In genomic region chr13:100887729-100888151, GRCh38 we compare ENCODE assay signal across 11 cellular contexts.
DNase-seq lines count a peak whose midpoint lies in the region; ATAC-seq, FAIRE-seq and TF ChIP-seq lines count a peak whose summit lies in the region.
"Had no signal": no experiment of that assay in that cellular context is flagged by ENCODE, and none has a peak within 500 bp of the region (broad histone marks: within the 10 kb centered on the region; RNA-seq: fewer than 3 reads in every experiment).

No MANE protein-coding gene starts in this region.

- H3K4me3 ChIP-seq in fibroblast of lung (replicated peaks in 1 of 4; ENCODE audit: control extremely low read depth in 1 of 4, insufficient read depth in 1 of 4, low read depth in 3 of 4, low read length in 4 of 4) (no peak overlapping the region), pancreas (no peak overlapping the region), mucosa of descending colon (no peak overlapping the region)

- WGBS in pancreas, 2 donors = 61 to 71% methylated on average over 1 of the region's 1 CpG

- DNase-seq in GM04504 (ENCODE audit: low read depth) (peak; percentile 51), RWPE1 (ENCODE audit: low spot score) (peak; percentile 2), fibroblast of lung (ENCODE audit: low read depth in 2 of 2) (peak; percentile 46 to 79), pancreas (no peak), NCI-H2196 (lab: John Stamatoyannopoulos, UW; ENCODE audit: unreplicated experiment) (no peak), NCI-H1694 (lab: John Stamatoyannopoulos, UW) (no peak), mucosa of descending colon (no peak)
- DNase-seq: GF-D8, NCI-H526 treated with DMSO at 0.1 percent for 48 hours, T-helper 1 cell had no signal

- H3K79me2 ChIP-seq in fibroblast of lung (ENCODE audit: control insufficient read depth, insufficient read depth, low read length) = no peaks in the 10 kb centered on the region

- H3K27ac ChIP-seq in RWPE1 (no peak overlapping the region), fibroblast of lung (ENCODE audit: insufficient read depth, low read length) (no peak overlapping the region), pancreas (no peak overlapping the region)

- H3K27me3 ChIP-seq in fibroblast of lung (ENCODE audit: control insufficient read depth, insufficient read depth, low read length) = no peaks in the 10 kb centered on the region
- no peaks in the 10 kb centered on the region for H3K27me3 ChIP-seq in pancreas

- intact Hi-C loops in pancreas (cut with DNase I) = no loop called here
- intact Hi-C loops in mucosa of descending colon (cut with DNase I, micrococcal nuclease) = no loop called here

- ATAC-seq in pancreas (peak in 3 of 4 donors; percentile 29 to 43 (median 35)), GM19452 (IDR thresholded peaks at IDR 0.05; ENCODE audit: unreplicated experiment) (no peak), mucosa of descending colon (no peak)

- no peak overlapping the region for H3K4me2 ChIP-seq in fibroblast of lung (ENCODE audit: extremely low read depth, insufficient read depth, low read length)

- H3K36me3 ChIP-seq in fibroblast of lung (ENCODE audit: control insufficient read depth, insufficient read depth, low read length) (no peaks in the 10 kb centered on the region), pancreas (no peaks in the 10 kb centered on the region), mucosa of descending colon (ENCODE audit: low read depth) (no peaks in the 10 kb centered on the region)

- H3K9ac ChIP-seq in fibroblast of lung (ENCODE audit: insufficient read depth, low read length) = no peak overlapping the region

- H4K20me1 ChIP-seq in fibroblast of lung (ENCODE audit: control insufficient read depth, extremely low read depth, insufficient read depth, low read length) = no peaks in the 10 kb centered on the region

- no peak overlapping the region for H2AFZ ChIP-seq in fibroblast of lung (ENCODE audit: low read length)

- CTCF ChIA-PET in RWPE1 (lab: Yijun Ruan, JAX) = no interaction called here

- FAIRE-seq in pancreas (lab: Jason Lieb, UNC) = no peak

- peaks cover 3% of the 10 kb centered on the region for H3K4me1 ChIP-seq in fibroblast of lung (ENCODE audit: control insufficient read depth, extremely low read depth, insufficient read depth, low read length)
- H3K4me1 ChIP-seq in pancreas = no peaks in the 10 kb centered on the region
- H3K4me1 ChIP-seq in mucosa of descending colon (ENCODE audit: low read depth) = no peaks in the 10 kb centered on the region

- TF ChIP-seq CTCF in RWPE1 (conservative IDR thresholded peaks at IDR 0.05; ENCODE audit: low read depth) (no peak), fibroblast of lung (conservative IDR thresholded peaks at IDR 0.05 in 1 of 2, IDR thresholded peaks at IDR 0.05 in 1 of 2; ENCODE audit: low read depth in 1 of 2, low read length in 2 of 2) (no peak), pancreas (IDR thresholded peaks at IDR 0.05) (no peak), mucosa of descending colon (IDR thresholded peaks at IDR 0.05) (no peak)

- POLR2A ChIA-PET in RWPE1 (lab: Yijun Ruan, JAX; ENCODE audit: low non-redundant PET) = no interaction called here

- H3K9me3 ChIP-seq in fibroblast of lung (ENCODE audit: control insufficient read depth, insufficient read depth, low read depth, low read length) (no peaks in the 10 kb centered on the region), pancreas (no peaks in the 10 kb centered on the region), mucosa of descending colon (no peaks in the 10 kb centered on the region)

Comparison
In these comparisons a context has a peak if more than half of its experiments do, and no peak if none do; other contexts are left out.
1. DNase-seq: peak in GM04504 (single experiment), RWPE1 (single experiment) and fibroblast of lung (2 of 2); none in pancreas (0 of 6), NCI-H2196 (single experiment), NCI-H1694 (single experiment) and mucosa of descending colon (0 of 3).
2. ATAC-seq: peak in pancreas (3 of 4); none in GM19452 (single experiment) and mucosa of descending colon (single experiment).